Comparison of ENCODE assay signal across 30 cellular contexts in the genomic region with DNA sequence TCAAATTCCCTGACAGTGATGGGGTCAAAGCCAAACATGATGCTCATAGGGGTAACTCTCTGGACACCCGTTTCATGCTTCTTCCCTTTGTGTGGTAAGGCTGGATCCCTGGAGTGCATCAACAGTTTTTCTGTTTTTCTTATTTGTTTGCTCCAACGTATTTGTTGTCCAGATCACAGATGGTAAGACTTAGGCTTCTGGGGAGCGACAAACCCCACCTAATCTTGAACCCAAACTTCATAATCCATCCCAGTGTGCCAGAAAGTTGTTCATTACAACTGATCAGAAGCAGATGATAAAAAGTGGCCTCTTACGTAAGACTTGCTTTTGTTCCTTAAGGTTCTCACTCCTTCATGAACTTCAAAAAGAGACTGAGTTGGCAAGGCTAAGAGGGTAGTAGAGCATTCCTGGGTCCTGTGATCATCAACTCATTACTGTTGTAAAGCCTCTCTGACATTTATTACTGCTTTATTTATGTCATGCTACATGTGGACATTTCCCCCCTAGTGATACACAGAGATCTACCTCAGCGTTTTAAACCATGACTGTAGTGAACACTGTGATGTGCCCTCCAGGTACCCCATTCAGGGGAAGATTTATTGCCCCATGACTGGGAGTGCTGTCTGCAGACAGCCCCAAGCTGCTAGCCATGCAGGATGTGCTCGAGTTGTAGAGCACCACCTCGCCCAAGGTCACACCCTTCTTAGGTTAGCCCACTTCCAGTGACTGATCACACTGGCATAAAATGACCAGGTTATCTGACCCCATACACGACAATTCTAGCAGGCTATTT.
DNase-seq lines count a peak whose midpoint lies in the region; TF ChIP-seq lines count a peak whose summit lies in the region.
"Had no signal": no experiment of that assay in that cellular context is flagged by ENCODE, and none has a peak within 500 bp of the region (broad histone marks: within the 10 kb centered on the region; RNA-seq: fewer than 3 reads in every experiment).

No MANE protein-coding gene starts in this region.

- DNase-seq in GM04504 (ENCODE audit: low read depth): peak; percentile 74
- DNase-seq in amniotic epithelial cell (ENCODE audit: low read depth): peak; percentile 58
- peak; percentile 62 to 75 for DNase-seq in foreskin fibroblast
- DNase-seq in SK-N-DZ (ENCODE audit: low spot score): no peak
- no peak for DNase-seq in T-helper 9 cell
- no peak for DNase-seq in activated CD8-positive, alpha-beta memory T cell treated with anti-CD3 and anti-CD28 coated beads, Interleukin-2, amount 50 U/mL, for 4 hours
- no peak for DNase-seq in SIG-M5 (lab: John Stamatoyannopoulos, UW)
- DNase-seq: activated CD4-positive, alpha-beta T cell treated with anti-CD3 and anti-CD28 coated beads for 4 hours; activated naive CD4-positive, alpha-beta T cell treated with anti-CD3 and anti-CD28 coated beads, Interleukin-2, amount 10 ng/mL, durations not matched to agents 7 days and 5 days; activated T-cell treated with anti-CD3 and anti-CD28 coated beads, Interleukin-2, amount 50 U/mL, for 48 hours; anterior cingulate cortex; BE2C; dermis blood vessel endothelial cell; DMS53; GF-D8; H9; heart right ventricle; naive B cell; NCI-H1105 treated with DMSO at 0.1 percent for 48 hours; NCI-H2081; NCI-H345; NCI-H774; RPMI8226; stimulated activated CD4-positive, alpha-beta T cell treated with anti-CD3 and anti-CD28 coated beads, Interleukin-12 subunit alpha, Interleukin-12 subunit beta, amount 100 ng/mL, for 4 hours; stimulated activated CD4-positive, alpha-beta T cell treated with anti-CD3 and anti-CD28 coated beads, Interleukin-4, amount 100 ng/mL, for 4 hours; stimulated activated naive CD4-positive, alpha-beta T cell; T-helper 17 cell had no signal

- no peak overlapping the region for H3K4me3 ChIP-seq in foreskin fibroblast (ENCODE audit: low read depth in 1 of 2, low read length in 2 of 2)
- H3K4me3 ChIP-seq: heart right ventricle, right atrium auricular region, SK-N-MC, thoracic aorta had no signal

- no peak for TF ChIP-seq CTCF in foreskin fibroblast (IDR thresholded peaks at IDR 0.05; ENCODE audit: low read depth, low read length)

Comparison
In these comparisons a context has a peak if more than half of its experiments do, and no peak if none do; other contexts are left out.
1. DNase-seq: peak in GM04504 (single experiment), amniotic epithelial cell (single experiment) and foreskin fibroblast (2 of 2); none in SK-N-DZ (single experiment), T-helper 9 cell (single experiment), activated CD8-positive, alpha-beta memory T cell treated with anti-CD3 and anti-CD28 coated beads, Interleukin-2, amount 50 U/mL, for 4 hours (single experiment) and SIG-M5 (single experiment).